30 cellular contexts compared by ENCODE assay signal in genomic region chr4:55604996-55605395, GRCh38. TPM values are rescaled to one million over a fixed set of nuclear protein-coding genes. Genes with fewer than 3 reads are reported as not detected.
"Had no signal": no experiment of that assay in that cellular context is flagged by ENCODE, and none has a peak within 500 bp of the region (broad histone marks: within the 10 kb centered on the region; RNA-seq: fewer than 3 reads in every experiment).

No MANE protein-coding gene starts in this region.

- H3K9me3 ChIP-seq: SK-N-SH had no signal

- H3K4me3 ChIP-seq: K562 had no signal

- H3K27ac ChIP-seq: VCaP had no signal

- H3K4me2 ChIP-seq: SK-N-SH had no signal

- DNase-seq: activated CD4-positive, alpha-beta T cell treated with anti-CD3 and anti-CD28 coated beads for 4 hours; activated CD8-positive, alpha-beta memory T cell treated with anti-CD3 and anti-CD28 coated beads, Interleukin-2, amount 50 U/mL, for 4 hours; activated CD8-positive, alpha-beta T cell treated with anti-CD3 and anti-CD28 coated beads for 36 hours; activated gamma-delta T cell treated with Interleukin-2 at 50 U/mL for 16 hours; activated naive CD4-positive, alpha-beta T cell treated with anti-CD3 and anti-CD28 coated beads, Interleukin-2, amount 10 ng/mL, durations not matched to agents 7 days and 5 days; activated naive CD8-positive, alpha-beta T cell treated with anti-CD3 and anti-CD28 coated beads for 36 hours; activated T-cell treated with anti-CD3 and anti-CD28 coated beads, Interleukin-2, amount 50 U/mL, for 72 hours; anterior cingulate cortex; cerebellar nuclear complex; Kasumi-1; NCI-H1048; NCI-H146; NCI-H187 treated with DMSO at 0.1 percent for 48 hours; NCI-H2081 treated with DMSO at 0.1 percent for 48 hours; NCI-H226; NCI-H69; OCI-M1; RPMI8226; SK-N-SH; T-helper 1 cell had no signal

- H3K9ac ChIP-seq: SK-N-SH had no signal

- ATAC-seq: activated CD8-positive, alpha-beta T cell treated with anti-CD3 and anti-CD28 coated beads for 36 hours; activated T-cell treated with anti-CD3 and anti-CD28 coated beads, Interleukin-2, amount 50 U/mL, for 72 hours; K562; Panc1; Right ventricle myocardium inferior had no signal

- H3K9me2 ChIP-seq: SK-N-SH had no signal

RNA-seq across cellular contexts. Expression of gene PDCL2, which starts 13.0 kb away (rescaled TPM):
- total RNA-seq: activated CD8-positive, alpha-beta T cell treated with anti-CD3 and anti-CD28 coated beads for 36 hours; activated naive CD8-positive, alpha-beta T cell treated with anti-CD3 and anti-CD28 coated beads for 36 hours; activated T-cell treated with anti-CD3 and anti-CD28 coated beads, Interleukin-2, amount 50 U/mL, for 72 hours; activated T-helper 2 cell treated with anti-CD3 and anti-CD28 coated beads, Interferon-gamma antibody, Interleukin-2, Interleukin-4, amounts not matched to agents 10 μg/mL and 5 μg/mL and 100 μg/mL, durations not matched to agents 14 hours and 24 hours and 36 hours; cardiac septum; M059J; NCI-H460; Right ventricle myocardium inferior; T-helper 2 cell treated with Interferon-gamma antibody and Interleukin-4, amounts not matched to agents 100 ng/mL and 5 ng/mL, for 36 hours had no signal
- polyA plus RNA-seq: adipose tissue, SK-N-SH had no signal

RNA-seq across cellular contexts. Expression of gene NMU, which starts 31.1 kb away (rescaled TPM):
- total RNA-seq: activated T-helper 2 cell treated with anti-CD3 and anti-CD28 coated beads, Interferon-gamma antibody, Interleukin-2, Interleukin-4, amounts not matched to agents 10 μg/mL and 5 μg/mL and 100 μg/mL, durations not matched to agents 14 hours and 24 hours and 36 hours; cardiac septum; Right ventricle myocardium inferior; T-helper 2 cell treated with Interferon-gamma antibody and Interleukin-4, amounts not matched to agents 100 ng/mL and 5 ng/mL, for 36 hours had no signal
